Comparison of ENCODE assay signal across 8 cellular contexts in genomic region chr17:47720754-47721533, GRCh38. TPM values are rescaled to one million over a fixed set of nuclear protein-coding genes. Genes with fewer than 3 reads are reported as not detected.
DNase-seq lines count a peak whose midpoint lies in the region; ATAC-seq and TF ChIP-seq lines count a peak whose summit lies in the region.

No MANE protein-coding gene starts in this region.

- DNase-seq in NB4 (ENCODE audit: low read depth) (peak; percentile 75), activated T-cell treated with anti-CD3 and anti-CD28 coated beads for 4 hours (peak; percentile 99), kidney epithelial cell (ENCODE audit: low read depth) (no peak), glutamatergic neuron (no peak), NCI-H187 treated with DMSO at 0.1 percent for 48 hours (lab: John Stamatoyannopoulos, UW) (no peak), NCI-H774 (lab: John Stamatoyannopoulos, UW) (no peak)
- peak; percentile 90 for DNase-seq in stimulated activated naive B cell treated with anti-CD40 and anti-IgM and Interleukin-4, amounts not matched to agents 10 μg/mL and 1 μg/mL and 100 μg/mL, for 72 hours

- peak overlapping the region; percentile 83 for H3K27ac Mint-ChIP-seq in stimulated activated naive B cell treated with anti-CD40 and anti-IgM and Interleukin-4, amounts not matched to agents 10 μg/mL and 1 μg/mL and 100 μg/mL, for 72 hours
- H3K27ac Mint-ChIP-seq in glutamatergic neuron (ENCODE audit: unreplicated experiment): no peak overlapping the region

- H3K4me1 Mint-ChIP-seq in stimulated activated naive B cell treated with anti-CD40 and anti-IgM and Interleukin-4, amounts not matched to agents 10 μg/mL and 1 μg/mL and 100 μg/mL, for 72 hours: peaks cover 56 to 65% of the 10 kb centered on the region in 2 donors
- H3K4me1 Mint-ChIP-seq in glutamatergic neuron (ENCODE audit: low read depth, unreplicated experiment): peaks cover 11% of the 10 kb centered on the region

- H3K4me3 Mint-ChIP-seq in stimulated activated naive B cell treated with anti-CD40 and anti-IgM and Interleukin-4, amounts not matched to agents 10 μg/mL and 1 μg/mL and 100 μg/mL, for 72 hours: peak overlapping the region; percentile 3 to 24
- H3K4me3 Mint-ChIP-seq in glutamatergic neuron (ENCODE audit: unreplicated experiment): no peak overlapping the region

- no peaks in the 10 kb centered on the region for H3K9me3 Mint-ChIP-seq in stimulated activated naive B cell treated with anti-CD40 and anti-IgM and Interleukin-4, amounts not matched to agents 10 μg/mL and 1 μg/mL and 100 μg/mL, for 72 hours
- H3K9me3 Mint-ChIP-seq in glutamatergic neuron (ENCODE audit: unreplicated experiment): peaks cover 4% of the 10 kb centered on the region

- peaks cover 22% of the 10 kb centered on the region for H3K27me3 ChIP-seq in kidney epithelial cell (ENCODE audit: control insufficient read depth, insufficient read depth, low read length)

- no peak for TF ChIP-seq POLR2A in NB4 (IDR thresholded peaks at IDR 0.05; ENCODE audit: extremely low read depth, insufficient read length)

- peaks cover 9 to 15% of the 10 kb centered on the region in 2 donors for H3K27me3 Mint-ChIP-seq in stimulated activated naive B cell treated with anti-CD40 and anti-IgM and Interleukin-4, amounts not matched to agents 10 μg/mL and 1 μg/mL and 100 μg/mL, for 72 hours
- peaks cover 18% of the 10 kb centered on the region for H3K27me3 Mint-ChIP-seq in glutamatergic neuron (ENCODE audit: unreplicated experiment)

- TF ChIP-seq CTCF in NB4 (IDR thresholded peaks at IDR 0.05; ENCODE audit: low read depth, low read length) (no peak), kidney epithelial cell (IDR thresholded peaks at IDR 0.05; ENCODE audit: insufficient read depth, low read length, poor library complexity, severe bottlenecking) (peak; percentile 2), glutamatergic neuron (IDR thresholded peaks at IDR 0.05; ENCODE audit: partially characterized antibody, unreplicated experiment) (no peak)

- no peaks in the 10 kb centered on the region for H3K36me3 Mint-ChIP-seq in stimulated activated naive B cell treated with anti-CD40 and anti-IgM and Interleukin-4, amounts not matched to agents 10 μg/mL and 1 μg/mL and 100 μg/mL, for 72 hours
- no peaks in the 10 kb centered on the region for H3K36me3 Mint-ChIP-seq in glutamatergic neuron (ENCODE audit: unreplicated experiment)

- no peaks in the 10 kb centered on the region for H3K36me3 ChIP-seq in kidney epithelial cell (ENCODE audit: control insufficient read depth, insufficient read depth, low read length)

- H3K4me3 ChIP-seq in NB4 (ENCODE audit: low read depth, low read length): no peak overlapping the region
- H3K4me3 ChIP-seq in kidney epithelial cell (ENCODE audit: low read depth, low read length): no peak overlapping the region

- ATAC-seq in GM18909 (IDR thresholded peaks at IDR 0.05; ENCODE audit: poor library complexity, unreplicated experiment): peak; percentile 37
- peak; percentile 76 to 83 for ATAC-seq in stimulated activated naive B cell treated with anti-CD40 and anti-IgM and Interleukin-4, amounts not matched to agents 10 μg/mL and 1 μg/mL and 100 μg/mL, for 72 hours (replicated peaks)

RNA-seq across cellular contexts. Expression of gene TBX21, which starts 12.1 kb away (rescaled TPM):
- total RNA-seq in kidney epithelial cell: not detected in 2 replicates
- total RNA-seq in glutamatergic neuron (ENCODE audit: unreplicated experiment): not detected

RNA-seq across cellular contexts. Expression of gene TBKBP1, which starts 27.0 kb away (rescaled TPM):
- total RNA-seq in kidney epithelial cell (8.3 and 9.7 TPM in 2 replicates), glutamatergic neuron (ENCODE audit: unreplicated experiment) (30.7 TPM)

Comparison
In these comparisons a context has a peak if more than half of its experiments do, and no peak if none do; other contexts are left out.
1. DNase-seq: peak in NB4 (single experiment), activated T-cell treated with anti-CD3 and anti-CD28 coated beads for 4 hours (single experiment) and stimulated activated naive B cell treated with anti-CD40 and anti-IgM and Interleukin-4, amounts not matched to agents 10 μg/mL and 1 μg/mL and 100 μg/mL, for 72 hours (single experiment); none in kidney epithelial cell (single experiment), glutamatergic neuron (single experiment), NCI-H187 treated with DMSO at 0.1 percent for 48 hours (single experiment) and NCI-H774 (single experiment).